21 cellular contexts compared by ENCODE assay signal in genomic region chr1:94531664-94532063, GRCh38. TPM values are rescaled to one million over a fixed set of nuclear protein-coding genes. Genes with fewer than 3 reads are reported as not detected.
"Had no signal": no experiment of that assay in that cellular context is flagged by ENCODE, and none has a peak within 500 bp of the region (broad histone marks: within the 10 kb centered on the region; RNA-seq: fewer than 3 reads in every experiment).

No MANE protein-coding gene starts in this region.

- H3K4me3 ChIP-seq: gastroesophageal sphincter, left lung, lung, right lobe of liver, upper lobe of right lung had no signal

- H3K27ac ChIP-seq: gastroesophageal sphincter, left lung, right lobe of liver, upper lobe of right lung had no signal

- H3K4me1 ChIP-seq: right lobe of liver had no signal

- H3K36me3 ChIP-seq: right lobe of liver had no signal

- DNase-seq: activated B cell treated with CpG ODN at 0.5 μM for 24 hours; activated CD4-positive, alpha-beta T cell treated with anti-CD3 and anti-CD28 coated beads, Interleukin-2, amount 50 U/mL, for 1 hour; activated CD8-positive, alpha-beta T cell treated with anti-CD3 and anti-CD28 coated beads for 36 hours; activated gamma-delta T cell treated with Interleukin-2 at 50 U/mL for 16 hours; activated naive CD4-positive, alpha-beta T cell treated with anti-CD3 and anti-CD28 coated beads, Interleukin-2, amount 50 U/mL, for 16 hours; activated T-cell treated with anti-CD3 and anti-CD28 coated beads, Interleukin-2, amount 50 U/mL, for 4 hours; amygdala; effector CD8-positive, alpha-beta T cell; erythroblast; hypothalamus; immature natural killer cell; left lung; posterior cingulate gyrus; right lobe of liver; stimulated activated CD4-positive, alpha-beta T cell treated with anti-CD3 and anti-CD28 coated beads, Interleukin-12 subunit alpha, Interleukin-12 subunit beta, amount 100 ng/mL, for 4 hours; stimulated activated CD4-positive, alpha-beta T cell treated with anti-CD3 and anti-CD28 coated beads, Interleukin-4, amount 100 ng/mL, for 1 hour; T-helper 2 cell; upper lobe of right lung had no signal

- H3K9me3 ChIP-seq: gastroesophageal sphincter, left lung, right lobe of liver, upper lobe of right lung had no signal

- H3K27me3 ChIP-seq: gastroesophageal sphincter, left lung, right lobe of liver, upper lobe of right lung had no signal

- ATAC-seq: activated CD8-positive, alpha-beta T cell treated with anti-CD3 and anti-CD28 coated beads for 36 hours; activated T-cell treated with anti-CD3 and anti-CD28 coated beads, Interleukin-2, amount 50 U/mL, for 4 hours; activated T-helper 17 cell treated with anti-CD3 and anti-CD28 coated beads, Interleukin-2, amount 50 U/mL, for 72 hours; gastroesophageal sphincter; upper lobe of right lung had no signal

RNA-seq across cellular contexts. Expression of gene F3, which starts 9.9 kb away (rescaled TPM):
- total RNA-seq: activated CD8-positive, alpha-beta T cell treated with anti-CD3 and anti-CD28 coated beads for 36 hours; activated T-helper 17 cell treated with anti-CD3 and anti-CD28 coated beads, Interleukin-2, amount 50 U/mL, for 72 hours had no signal
- polyA plus RNA-seq: immature natural killer cell had no signal
